Comparison of ENCODE assay signal across 8 cellular contexts in the genomic region with DNA sequence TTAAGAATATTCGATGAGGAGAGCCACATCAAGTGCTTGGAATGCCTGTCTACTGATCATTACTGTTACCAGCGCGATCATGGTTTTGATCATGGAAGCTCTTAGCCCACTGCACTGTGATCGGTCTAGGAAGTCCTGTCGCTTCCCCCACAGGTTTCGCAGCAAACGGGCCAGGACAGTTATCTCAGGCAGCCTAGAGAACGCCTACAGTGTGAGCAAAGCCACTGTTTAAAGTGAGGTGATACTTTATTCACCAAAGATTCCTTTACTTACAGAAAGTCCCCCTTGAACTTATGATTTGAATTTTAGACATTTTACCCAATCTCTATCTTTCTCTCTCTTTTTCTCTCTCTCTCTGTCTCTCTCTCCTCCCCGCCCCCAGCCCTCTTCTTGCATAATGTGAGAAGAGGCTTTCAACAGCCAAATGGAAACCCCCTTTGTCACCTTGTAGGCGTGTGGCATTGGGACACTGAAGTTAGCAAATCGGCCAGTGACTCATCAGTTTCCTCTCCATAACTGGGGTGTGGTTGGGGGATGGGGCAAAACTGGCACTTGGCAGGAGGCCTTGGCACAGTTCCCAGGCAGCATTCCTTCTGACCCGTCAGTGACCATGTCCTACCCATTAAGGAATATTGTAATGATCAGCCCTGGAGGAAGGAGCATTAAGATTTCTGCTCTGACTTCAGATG.
DNase-seq lines count a peak whose midpoint lies in the region; TF ChIP-seq lines count a peak whose summit lies in the region.

No MANE protein-coding gene starts in this region.

- H3K4me2 ChIP-seq in H9 (ENCODE audit: insufficient read depth, insufficient read length, low read length), result no peak overlapping the region

- no peaks in the 10 kb centered on the region for H3K27me3 Mint-ChIP-seq in H9 (ENCODE audit: low read depth)

- H3T11ph ChIP-seq in H9 (ENCODE audit: low read length), result no peak overlapping the region

- H2AFZ ChIP-seq in H9 (ENCODE audit: low read length), result no peak overlapping the region

- no peak overlapping the region for H4K91ac ChIP-seq in H9 (ENCODE audit: insufficient read length, low read depth, low read length)

- peak overlapping the region; percentile 24; the same call in 1 of the 2 replicates for H3K14ac ChIP-seq in H9 (ENCODE audit: insufficient read depth, low read length)

- H3K36me3 Mint-ChIP-seq in H9 (ENCODE audit: insufficient read depth in 1 of 3, low read depth in 3 of 3), result no peaks in the 10 kb centered on the region

- no peak overlapping the region for H3K4me3 Mint-ChIP-seq in H9

- no peak overlapping the region for H3K4ac ChIP-seq in H9 (ENCODE audit: low read depth, low read length)

- H3K9ac ChIP-seq in H9 (ENCODE audit: extremely low read depth, insufficient read length, low read length), result no peak overlapping the region

- H3K27ac Mint-ChIP-seq in H9, result peak overlapping the region; percentile 8 to 53 (median 20); a peak in 3 of 7 replicates

- H3K27me3 ChIP-seq in H9 (ENCODE audit: insufficient read depth, low read length) (no peaks in the 10 kb centered on the region), MG63 (no peaks in the 10 kb centered on the region)

- H2BK120ac ChIP-seq in H9 (ENCODE audit: low read depth, low read length, poor library complexity, severe bottlenecking), result no peak overlapping the region

- H4K20me1 ChIP-seq in H9 (ENCODE audit: control insufficient read depth, insufficient read depth, insufficient read length), result no peaks in the 10 kb centered on the region

- H3K9me3 Mint-ChIP-seq in H9, result no peaks in the 10 kb centered on the region

- DNase-seq in GM10266 (ENCODE audit: extremely low spot score) (peak; percentile 73), H9 (no peak), MG63 (peak; percentile 79), choroid plexus epithelial cell (ENCODE audit: low read depth) (peak; percentile 81), lung microvascular endothelial cell (ENCODE audit: low read depth in 2 of 2) (peak; percentile 82 to 95), DMS114 treated with DMSO at 0.1 percent for 48 hours (lab: John Stamatoyannopoulos, UW; ENCODE audit: unreplicated experiment) (no peak)
- DNase-seq in activated CD4-positive, alpha-beta T cell treated with anti-CD3 and anti-CD28 coated beads for 4 hours, result peak; percentile 90 to 91
- DNase-seq in stimulated activated CD8-positive, alpha-beta memory T cell treated with anti-CD3 and anti-CD28 coated beads, Interleukin-15, amount 100 ng/mL, for 4 hours (ENCODE audit: low read depth in 2 of 2), result peak; percentile 66 to 87

- no peak overlapping the region for H3K23ac ChIP-seq in H9 (ENCODE audit: insufficient read length, low read depth, low read length)

- no peaks in the 10 kb centered on the region for H3K36me3 ChIP-seq in MG63

- H3K23me2 ChIP-seq in H9 (ENCODE audit: insufficient read length, low read depth, low read length, poor library complexity, severe bottlenecking), result no peaks in the 10 kb centered on the region

- no peak overlapping the region for H4K5ac ChIP-seq in H9 (ENCODE audit: insufficient read length, low read depth, low read length)

- no peak overlapping the region for H3K56ac ChIP-seq in H9 (ENCODE audit: insufficient read length, low read depth, low read length)

- H3K79me1 ChIP-seq in H9 (ENCODE audit: insufficient read depth, low read depth, low read length, poor library complexity, severe bottlenecking), result no peaks in the 10 kb centered on the region

- H2BK20ac ChIP-seq in H9 (ENCODE audit: low read depth, low read length, poor library complexity, severe bottlenecking), result no peak overlapping the region

- whole genome bisulfite sequencing in H9 (ENCODE audit: extremely low coverage, insufficient read length, low lambda C conversion rate), result no CpG with 5 or more reads among the region's 12 CpGs

- H3K4me3 ChIP-seq in MG63 (no peak overlapping the region), choroid plexus epithelial cell (ENCODE audit: low read depth, low read length) (no peak overlapping the region)

- peak overlapping the region; percentile 47 for H3K18ac ChIP-seq in H9 (ENCODE audit: insufficient read length, low read depth, low read length)

- H2AK5ac ChIP-seq in H9 (ENCODE audit: insufficient read length, low read length), result no peak overlapping the region

- no peak overlapping the region for H3K27ac ChIP-seq in H9 (ENCODE audit: insufficient read length, low read depth, low read length)

- no peak overlapping the region for H4K8ac ChIP-seq in H9 (replicated peaks; ENCODE audit: insufficient read length, low read depth, low read length)

- TF ChIP-seq CTCF in GM10266 (IDR thresholded peaks at IDR 0.05; ENCODE audit: control insufficient read depth, insufficient read depth, low read depth, missing control alignments) (no peak), H9 (conservative IDR thresholded peaks at IDR 0.05) (no peak), choroid plexus epithelial cell (conservative IDR thresholded peaks at IDR 0.05; ENCODE audit: low read depth, low read length) (no peak)

- peaks cover 22 to 24% of the 10 kb centered on the region in 2 experiments for H3K4me1 Mint-ChIP-seq in H9

- 0 out of 2 replicates have a peak, but pooled peaks cover 2% of the 10 kb centered on the region for H3K4me1 ChIP-seq in H9 (ENCODE audit: insufficient read depth, low read length)

- H3K9me3 ChIP-seq in H9 (ENCODE audit: control insufficient read depth, low read depth, low read length) (no peaks in the 10 kb centered on the region), MG63 (no peaks in the 10 kb centered on the region)

- H3K79me2 ChIP-seq in H9 (ENCODE audit: insufficient read depth, low read length), result no peaks in the 10 kb centered on the region

- no peak overlapping the region for H2BK15ac ChIP-seq in H9 (ENCODE audit: low read depth, low read length)

- H2BK5ac ChIP-seq in H9 (ENCODE audit: insufficient read length, low read length), result no peak overlapping the region

- no peak overlapping the region for H2BK12ac ChIP-seq in H9 (ENCODE audit: insufficient read length, low read depth, low read length)

Comparison
In these comparisons a context has a peak if more than half of its experiments do, and no peak if none do; other contexts are left out.
1. DNase-seq: peak in GM10266 (single experiment), MG63 (single experiment), activated CD4-positive, alpha-beta T cell treated with anti-CD3 and anti-CD28 coated beads for 4 hours (2 of 2), choroid plexus epithelial cell (single experiment), lung microvascular endothelial cell (2 of 2) and stimulated activated CD8-positive, alpha-beta memory T cell treated with anti-CD3 and anti-CD28 coated beads, Interleukin-15, amount 100 ng/mL, for 4 hours (2 of 2); none in H9 (single experiment) and DMS114 treated with DMSO at 0.1 percent for 48 hours (single experiment).